Comparison of ENCODE assay signal across 9 cellular contexts in genomic region chr4:70705146-70705855, GRCh38. TPM values are rescaled to one million over a fixed set of nuclear protein-coding genes. Genes with fewer than 3 reads are reported as not detected.
DNase-seq lines count a peak whose midpoint lies in the region; ATAC-seq and TF ChIP-seq lines count a peak whose summit lies in the region.
"Had no signal": no experiment of that assay in that cellular context is flagged by ENCODE, and none has a peak within 500 bp of the region (broad histone marks: within the 10 kb centered on the region; RNA-seq: fewer than 3 reads in every experiment).

No MANE protein-coding gene starts in this region.

- H3K4me3 Mint-ChIP-seq in CD8-positive, alpha-beta T cell = peak overlapping the region; percentile 93

- H3K27me3 Mint-ChIP-seq in CD8-positive, alpha-beta T cell (ENCODE audit: low read depth) = no peaks in the 10 kb centered on the region

- POLR2A ChIA-PET in CD8-positive, alpha-beta T cell (lab: Charles Lee) = interaction anchor here (0.7 to 4.8 kb wide), 11 partner anchors 8 to 288 kb away, joined by 3 to 85 read pairs (median 6); partner anchors contain the start of genes DCK, GRSF1, MOB1B and RUFY3

- H3K27me3 ChIP-seq in CD8-positive, alpha-beta T cell (ENCODE audit: insufficient read depth, low read length) = no peaks in the 10 kb centered on the region
- H3K27me3 ChIP-seq in OCI-LY1 (ENCODE audit: insufficient read depth, low read length) = no peaks in the 10 kb centered on the region
- H3K27me3 ChIP-seq in mucosa of rectum (ENCODE audit: control insufficient read depth in 2 of 2, insufficient read depth in 2 of 2, low read length in 2 of 2) = no peaks in the 10 kb centered on the region

- intact Hi-C loops in CD8-positive, alpha-beta T cell (cut with DNase I, micrococcal nuclease) = loop anchor here (1.0 to 2.0 kb wide), 6 partner anchors 18 to 288 kb away; partner anchors contain the start of genes DCK (in 1 of the 2) and GRSF1 (in 1 of the 2)

- no peak for TF ChIP-seq CTCF in CD8-positive, alpha-beta T cell (IDR thresholded peaks at IDR 0.05)
- no peak for TF ChIP-seq CTCF in OCI-LY1 (IDR thresholded peaks at IDR 0.05; ENCODE audit: low read length)

- peak; percentile 73 for ATAC-seq in CD8-positive, alpha-beta T cell
- peak; percentile 59 for ATAC-seq in GM19372 (IDR thresholded peaks at IDR 0.05; ENCODE audit: low read depth, unreplicated experiment)
- peak; percentile 46 for ATAC-seq in HG03457 (IDR thresholded peaks at IDR 0.05; ENCODE audit: unreplicated experiment)

- no peaks in the 10 kb centered on the region for H3K36me3 ChIP-seq in CD8-positive, alpha-beta T cell (ENCODE audit: insufficient read depth, low read length)
- no peaks in the 10 kb centered on the region for H3K36me3 ChIP-seq in OCI-LY1 (ENCODE audit: insufficient read depth, low read length)
- no peaks in the 10 kb centered on the region for H3K36me3 ChIP-seq in mucosa of rectum (ENCODE audit: control insufficient read depth in 2 of 2, insufficient read depth in 2 of 2, low read length in 2 of 2)

- H2AFZ ChIP-seq in OCI-LY1 (ENCODE audit: low read length) = no peak overlapping the region

- DNase-seq in CD8-positive, alpha-beta T cell = peak; percentile 38 to 81 (median 72)
- peak; percentile 60 for DNase-seq in activated T-cell treated with anti-CD3 and anti-CD28 coated beads for 4 hours
- DNase-seq in epithelial cell of prostate (ENCODE audit: low read depth, low spot score) = no peak
- peak; percentile 53 to 58 for DNase-seq in stimulated activated CD8-positive, alpha-beta memory T cell treated with anti-CD3 and anti-CD28 coated beads, Interleukin-7, amount 100 ng/mL, for 48 hours (ENCODE audit: extremely low read depth in 1 of 2, low read depth in 1 of 2)

- H3K4me2 ChIP-seq in OCI-LY1 (ENCODE audit: low read length) = peak overlapping the region; percentile 89

- peaks cover 47% of the 10 kb centered on the region for H3K79me2 ChIP-seq in OCI-LY1 (ENCODE audit: insufficient read depth, low read length)

- peak overlapping the region; percentile 98 for H3K27ac Mint-ChIP-seq in CD8-positive, alpha-beta T cell

- H3F3A ChIP-seq in OCI-LY1 (ENCODE audit: insufficient read depth, low read length) = no peaks in the 10 kb centered on the region

- peaks cover 29% of the 10 kb centered on the region for H3K4me1 ChIP-seq in CD8-positive, alpha-beta T cell (ENCODE audit: insufficient read depth, low read length)
- H3K4me1 ChIP-seq in OCI-LY1 (ENCODE audit: insufficient read depth, low read length, severe bottlenecking) (peaks cover 76% of the 10 kb centered on the region), mucosa of rectum (ENCODE audit: control insufficient read depth in 2 of 2, insufficient read depth in 2 of 2, low read length in 2 of 2) (peaks cover 12 to 18% of the 10 kb centered on the region in 2 donors)

- peak overlapping the region; percentile 76 for H3K9ac ChIP-seq in OCI-LY1 (ENCODE audit: low read length)
- H3K9ac ChIP-seq in mucosa of rectum (ENCODE audit: low read depth in 1 of 2, low read length in 2 of 2) = peak overlapping the region; percentile 64 to 79

- no peaks in the 10 kb centered on the region for H3K9me3 ChIP-seq in CD8-positive, alpha-beta T cell (ENCODE audit: low read length)
- H3K9me3 ChIP-seq in OCI-LY1 (ENCODE audit: low read length) (no peaks in the 10 kb centered on the region), mucosa of rectum (ENCODE audit: control insufficient read depth in 2 of 2, low read length in 2 of 2) (no peaks in the 10 kb centered on the region)

- CTCF ChIA-PET in CD8-positive, alpha-beta T cell (lab: Charles Lee) = interaction anchor here (1.0 to 4.6 kb wide), 3 partner anchors 16 to 32 kb away, joined by 3 to 74 read pairs (median 23); partner anchors contain the start of gene UTP3

- H3K36me3 Mint-ChIP-seq in CD8-positive, alpha-beta T cell = peaks cover 9% of the 10 kb centered on the region

- peak overlapping the region; percentile 59 for H3K27ac ChIP-seq in CD8-positive, alpha-beta T cell (ENCODE audit: low read depth, low read length)
- H3K27ac ChIP-seq in OCI-LY1 (ENCODE audit: low read depth, low read length, poor library complexity, severe bottlenecking) (peak overlapping the region; percentile 96), epithelial cell of prostate (peak overlapping the region; percentile 96), mucosa of rectum (ENCODE audit: low read depth in 2 of 2, low read length in 2 of 2) (peak overlapping the region; percentile 86 to 89)

- peaks cover 32% of the 10 kb centered on the region for H3K4me1 Mint-ChIP-seq in CD8-positive, alpha-beta T cell (ENCODE audit: low read depth)

- H4K20me1 ChIP-seq in OCI-LY1 (ENCODE audit: insufficient read depth, low read length) = no peaks in the 10 kb centered on the region

- no peaks in the 10 kb centered on the region for H3K9me2 ChIP-seq in OCI-LY1 (ENCODE audit: low read depth, low read length)

- H3K4me3 ChIP-seq in CD8-positive, alpha-beta T cell (ENCODE audit: low read depth, low read length) = peak overlapping the region; percentile 64
- H3K4me3 ChIP-seq in OCI-LY1 (ENCODE audit: low read depth, low read length, poor library complexity, severe bottlenecking) (peak overlapping the region; percentile 73), mucosa of rectum (ENCODE audit: low read length in 2 of 2) (peak overlapping the region; percentile 80 to 89)

- H3K9me3 Mint-ChIP-seq in CD8-positive, alpha-beta T cell = no peaks in the 10 kb centered on the region

RNA-seq across cellular contexts. Expression of gene RUFY3, which starts 16.5 kb away (rescaled TPM):
- total RNA-seq in CD8-positive, alpha-beta T cell = 10 to 100 TPM; 18.4 to 26.5 TPM

RNA-seq across cellular contexts. Expression of gene UTP3, which starts 17.0 kb away (rescaled TPM):
- total RNA-seq in CD8-positive, alpha-beta T cell = 10 to 100 TPM; 21.6 to 23.1 TPM

RNA-seq across cellular contexts. Expression of gene JCHAIN, which starts 39.0 kb away (rescaled TPM):
- total RNA-seq in CD8-positive, alpha-beta T cell = 1 to 10 TPM in 1 of 2 experiments, under 1 TPM in 1; 0.38 to 1.3 TPM
- total RNA-seq: glomerular endothelial cell had no signal
